In the genomic region with DNA sequence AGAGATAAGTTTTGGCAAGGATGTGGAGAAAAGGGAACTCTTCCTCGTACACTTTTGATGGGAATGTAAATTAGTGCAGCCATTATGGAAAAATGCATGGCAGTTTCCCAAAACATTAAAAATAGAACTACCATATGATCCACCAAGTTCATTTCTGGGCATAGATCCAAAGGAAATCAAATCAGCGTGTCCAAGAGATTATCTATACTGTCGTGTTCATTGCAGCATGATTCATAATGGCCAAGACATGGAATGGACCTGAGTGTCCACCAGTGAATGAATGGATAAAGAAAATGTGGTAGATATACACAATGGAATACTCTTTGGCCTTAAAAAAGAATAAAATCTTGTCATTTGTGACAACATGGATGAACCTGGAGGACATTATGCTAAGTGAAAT, we compare ENCODE assay signal across 14 cellular contexts.
DNase-seq lines count a peak whose midpoint lies in the region; ATAC-seq and TF ChIP-seq lines count a peak whose summit lies in the region.
"Had no signal": no experiment of that assay in that cellular context is flagged by ENCODE, and none has a peak within 500 bp of the region (broad histone marks: within the 10 kb centered on the region; RNA-seq: fewer than 3 reads in every experiment).

No MANE protein-coding gene starts in this region.

- DNase-seq in ELR (ENCODE audit: low read depth), result peak; percentile 86
- peak; percentile 84 for DNase-seq in RPMI7951 (ENCODE audit: low read depth)
- DNase-seq in dermis microvascular lymphatic vessel endothelial cell (ENCODE audit: low read depth in 2 of 2), result peak; percentile 80 to 90
- no peak for DNase-seq in osteocyte (ENCODE audit: extremely low spot score, unreplicated experiment)
- DNase-seq in middle frontal gyrus (ENCODE audit: extremely low spot score, low spot score), result no peak
- no peak for DNase-seq in T-helper 9 cell
- DNase-seq: activated CD8-positive, alpha-beta memory T cell treated with anti-CD3 and anti-CD28 coated beads for 24 hours; activated gamma-delta T cell treated with Interleukin-2 at 50 U/mL for 16 hours; CD4-positive, CD25-positive, alpha-beta regulatory T cell; heart right ventricle; NCI-H2227 treated with DMSO at 0.1 percent for 48 hours; OCI-M1 had no signal

- no peak overlapping the region for H3K4me3 Mint-ChIP-seq in osteocyte (ENCODE audit: unreplicated experiment)
- H3K4me3 Mint-ChIP-seq: CD4-positive, CD25-positive, alpha-beta regulatory T cell had no signal

- ATAC-seq in GM18870 (IDR thresholded peaks at IDR 0.05; ENCODE audit: unreplicated experiment), result no peak
- ATAC-seq in HG02885 (IDR thresholded peaks at IDR 0.05; ENCODE audit: poor library complexity, unreplicated experiment), result no peak
- ATAC-seq: heart right ventricle had no signal

- peak overlapping the region; percentile 16 for H3K27ac Mint-ChIP-seq in osteocyte (ENCODE audit: unreplicated experiment)
- H3K27ac Mint-ChIP-seq: CD4-positive, CD25-positive, alpha-beta regulatory T cell had no signal

- no peaks in the 10 kb centered on the region for H3K36me3 Mint-ChIP-seq in osteocyte (ENCODE audit: unreplicated experiment)

- H3K27me3 Mint-ChIP-seq in osteocyte (ENCODE audit: unreplicated experiment), result no peaks in the 10 kb centered on the region
- H3K27me3 Mint-ChIP-seq: CD4-positive, CD25-positive, alpha-beta regulatory T cell had no signal

- no peaks in the 10 kb centered on the region for H3K9me3 Mint-ChIP-seq in osteocyte (ENCODE audit: unreplicated experiment)
- H3K9me3 Mint-ChIP-seq: CD4-positive, CD25-positive, alpha-beta regulatory T cell had no signal

- peaks cover 8% of the 10 kb centered on the region for H3K4me1 Mint-ChIP-seq in osteocyte (ENCODE audit: unreplicated experiment)

- no peak for TF ChIP-seq CTCF in osteocyte (IDR thresholded peaks at IDR 0.05)

Comparison
In these comparisons a context has a peak if more than half of its experiments do, and no peak if none do; other contexts are left out.
1. DNase-seq: peak in ELR (single experiment), RPMI7951 (single experiment) and dermis microvascular lymphatic vessel endothelial cell (2 of 2); none in osteocyte (single experiment), middle frontal gyrus (single experiment) and T-helper 9 cell (single experiment).